15 cellular contexts compared by ENCODE assay signal in the genomic region with DNA sequence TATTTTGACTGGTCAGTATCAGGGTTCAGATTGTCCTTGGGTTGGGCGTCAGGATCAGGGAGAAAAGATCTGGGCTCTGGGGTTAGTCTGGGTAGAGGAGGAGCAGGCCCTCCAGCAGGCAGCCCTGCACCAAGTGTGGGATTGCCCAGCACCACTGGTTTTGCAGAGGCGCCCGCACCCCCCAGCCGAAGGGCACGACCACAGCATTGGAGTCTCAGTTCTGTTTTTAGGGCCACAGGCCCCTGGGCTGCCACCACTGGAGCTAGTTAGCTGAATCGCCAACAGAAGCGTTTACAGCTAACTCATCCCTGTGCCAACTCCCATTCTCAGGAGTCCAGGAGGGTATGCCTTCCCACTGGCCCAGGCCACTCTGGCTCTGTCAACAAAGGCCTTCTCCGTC.
"Had no signal": no experiment of that assay in that cellular context is flagged by ENCODE, and none has a peak within 500 bp of the region (broad histone marks: within the 10 kb centered on the region; RNA-seq: fewer than 3 reads in every experiment).

No MANE protein-coding gene starts in this region.

- ATAC-seq: activated CD4-positive, CD25-positive, alpha-beta regulatory T cell treated with anti-CD3 and anti-CD28 coated beads, Interleukin-2, amount 50 U/mL, for 24 hours; activated CD8-positive, alpha-beta memory T cell treated with anti-CD3 and anti-CD28 coated beads, Interleukin-2, amount 10 ng/mL, durations not matched to agents 7 days and 5 days had no signal

- H3K9me3 Mint-ChIP-seq: activated T-cell treated with anti-CD3 and anti-CD28 coated beads, Interleukin-2, amount 50 U/mL, for 24 hours; naive B cell had no signal

- H3K36me3 Mint-ChIP-seq: activated CD8-positive, alpha-beta memory T cell treated with anti-CD3 and anti-CD28 coated beads, Interleukin-2, amount 10 ng/mL, durations not matched to agents 7 days and 5 days; activated naive CD8-positive, alpha-beta T cell; naive B cell had no signal

- H3K9me3 ChIP-seq: right lobe of liver had no signal

- H3K4me3 Mint-ChIP-seq: activated CD8-positive, alpha-beta memory T cell treated with anti-CD3 and anti-CD28 coated beads, Interleukin-2, amount 10 ng/mL, durations not matched to agents 7 days and 5 days; activated naive CD8-positive, alpha-beta T cell; activated T-cell treated with anti-CD3 and anti-CD28 coated beads, Interleukin-2, amount 50 U/mL, for 24 hours; naive B cell had no signal

- H3K27ac Mint-ChIP-seq: activated CD8-positive, alpha-beta memory T cell treated with anti-CD3 and anti-CD28 coated beads, Interleukin-2, amount 10 ng/mL, durations not matched to agents 7 days and 5 days; activated naive CD8-positive, alpha-beta T cell; activated T-cell treated with anti-CD3 and anti-CD28 coated beads, Interleukin-2, amount 50 U/mL, for 24 hours had no signal

- H3K27me3 ChIP-seq: brain microvascular endothelial cell, right lobe of liver had no signal

- H3K4me3 ChIP-seq: right lobe of liver had no signal

- H3K27ac ChIP-seq: brain microvascular endothelial cell, right lobe of liver had no signal

- H3K27me3 Mint-ChIP-seq: activated CD8-positive, alpha-beta memory T cell treated with anti-CD3 and anti-CD28 coated beads, Interleukin-2, amount 10 ng/mL, durations not matched to agents 7 days and 5 days; activated naive CD8-positive, alpha-beta T cell; activated T-cell treated with anti-CD3 and anti-CD28 coated beads, Interleukin-2, amount 50 U/mL, for 24 hours; naive B cell had no signal

- H3K36me3 ChIP-seq: brain microvascular endothelial cell had no signal

- DNase-seq: activated CD4-positive, alpha-beta T cell treated with anti-CD3 and anti-CD28 coated beads, Interleukin-2, amount 50 U/mL, for 48 hours; activated CD8-positive, alpha-beta memory T cell treated with anti-CD3 and anti-CD28 coated beads, Interleukin-2, amount 10 ng/mL, durations not matched to agents 7 days and 5 days; activated effector memory CD4-positive, alpha-beta T cell treated with anti-CD3 and anti-CD28 coated beads, Interleukin-2, amount 50 U/mL, for 16 hours; activated T-cell treated with anti-CD3 and anti-CD28 coated beads, Interleukin-2, amount 50 U/mL, for 24 hours; amygdala; brain microvascular endothelial cell; cerebellar nuclear complex; dermis blood vessel endothelial cell; head of caudate nucleus; naive B cell; right lobe of liver; stimulated activated CD4-positive, alpha-beta T cell treated with anti-CD3 and anti-CD28 coated beads, Interleukin-12 subunit alpha, Interleukin-12 subunit beta, amount 100 ng/mL, for 4 hours; stimulated activated naive CD4-positive, alpha-beta T cell treated with Interleukin-2 at 50 U/mL for 16 hours had no signal
